Comparison of ENCODE assay signal across 12 cellular contexts in the genomic region with DNA sequence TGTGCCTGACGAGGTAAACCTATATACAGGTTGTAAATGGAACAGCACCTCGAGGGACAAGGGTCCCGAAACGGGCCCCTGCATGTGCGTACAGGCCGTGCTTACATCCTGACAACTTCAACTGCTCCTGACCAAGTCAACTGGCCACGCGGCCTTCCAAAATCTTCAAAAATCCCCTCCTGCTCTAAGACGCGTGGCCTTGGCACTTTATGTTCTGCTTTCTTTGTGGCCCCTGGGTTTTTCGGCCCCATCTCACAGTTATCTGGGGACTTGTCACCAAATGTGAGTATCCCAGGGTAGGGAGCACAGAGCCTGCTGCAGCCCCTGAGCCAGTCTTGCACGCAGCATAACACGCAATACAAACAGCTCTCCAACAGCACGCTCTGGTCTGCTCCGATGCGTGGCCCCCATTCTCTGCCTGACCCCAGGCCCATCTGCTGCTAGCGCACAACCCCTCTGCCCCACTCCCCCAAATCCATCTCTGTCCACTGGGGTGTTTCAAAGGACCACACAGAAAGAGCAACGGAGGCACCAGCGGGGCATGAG. TPM values are rescaled to one million over a fixed set of nuclear protein-coding genes. Genes with fewer than 3 reads are reported as not detected.
DNase-seq lines count a peak whose midpoint lies in the region; ATAC-seq and TF ChIP-seq lines count a peak whose summit lies in the region.
"Had no signal": no experiment of that assay in that cellular context is flagged by ENCODE, and none has a peak within 500 bp of the region (broad histone marks: within the 10 kb centered on the region; RNA-seq: fewer than 3 reads in every experiment).

No MANE protein-coding gene starts in this region.

- H3K27ac Mint-ChIP-seq in activated naive CD4-positive, alpha-beta T cell treated with anti-CD3 and anti-CD28 coated beads, Interleukin-2, amount 50 U/mL, for 72 hours: peak overlapping the region in 1 of 2 donors; percentile 33
- H3K27ac Mint-ChIP-seq: naive thymus-derived CD4-positive, alpha-beta T cell; T-cell had no signal

- TF ChIP-seq CTCF in RWPE2 (IDR thresholded peaks at IDR 0.05; ENCODE audit: poor library complexity, severe bottlenecking) (no peak), colonic mucosa (IDR thresholded peaks at IDR 0.05) (no peak)

- H3K9me3 ChIP-seq in RWPE2 (ENCODE audit: severe bottlenecking) (no peaks in the 10 kb centered on the region), colonic mucosa (no peaks in the 10 kb centered on the region), mesodermal cell (ENCODE audit: control insufficient read depth, low read length) (no peaks in the 10 kb centered on the region), stomach smooth muscle (ENCODE audit: control insufficient read depth in 2 of 2, low read length in 2 of 2) (no peaks in the 10 kb centered on the region)

- H3K27ac ChIP-seq in RWPE2 (ENCODE audit: poor library complexity, severe bottlenecking) (peak overlapping the region; percentile 43), colonic mucosa (peak overlapping the region; percentile 85), mesodermal cell (ENCODE audit: low read depth, low read length, severe bottlenecking) (peak overlapping the region; percentile 51), stomach smooth muscle (ENCODE audit: low read length) (peak overlapping the region; percentile 60)
- H3K27ac ChIP-seq: brain microvascular endothelial cell had no signal

- intact Hi-C loops in colonic mucosa (cut with DNase I): loop anchor here (10.0 kb wide), 1 partner anchor 107 kb away; no protein-coding TSS in a partner anchor

- no peak for ATAC-seq in RWPE2 (ENCODE audit: low read depth)
- no peak for ATAC-seq in GM18873 (IDR thresholded peaks at IDR 0.05; ENCODE audit: low FRiP score, unreplicated experiment)
- no peak for ATAC-seq in activated naive CD4-positive, alpha-beta T cell treated with anti-CD3 and anti-CD28 coated beads, Interleukin-2, amount 50 U/mL, for 72 hours
- ATAC-seq in HG02610 (IDR thresholded peaks at IDR 0.05; ENCODE audit: unreplicated experiment): no peak
- ATAC-seq: naive thymus-derived CD4-positive, alpha-beta T cell; T-cell had no signal

- H3K36me3 ChIP-seq in RWPE2 (ENCODE audit: low read depth) (no peaks in the 10 kb centered on the region), colonic mucosa (no peaks in the 10 kb centered on the region), mesodermal cell (ENCODE audit: control insufficient read depth, insufficient read depth, low read length) (no peaks in the 10 kb centered on the region), stomach smooth muscle (ENCODE audit: control insufficient read depth in 2 of 2, insufficient read depth in 2 of 2, low read length in 2 of 2) (no peaks in the 10 kb centered on the region)
- H3K36me3 ChIP-seq: brain microvascular endothelial cell had no signal

- H3K4me3 ChIP-seq in RWPE2 (ENCODE audit: severe bottlenecking) (no peak overlapping the region), colonic mucosa (no peak overlapping the region), mesodermal cell (ENCODE audit: extremely low read depth, insufficient read depth, low read length, poor library complexity, severe bottlenecking) (no peak overlapping the region), stomach smooth muscle (ENCODE audit: low read length in 2 of 2) (no peak overlapping the region)

- peak overlapping the region; percentile 61 to 75 for H3K9ac ChIP-seq in colonic mucosa (ENCODE audit: low read depth in 2 of 2, low read length in 2 of 2)
- no peak overlapping the region for H3K9ac ChIP-seq in stomach smooth muscle (ENCODE audit: low read length in 2 of 2)

- DNase-seq in RWPE2 (ENCODE audit: low spot score) (no peak), colonic mucosa (no peak)
- DNase-seq in activated naive CD4-positive, alpha-beta T cell treated with anti-CD3 and anti-CD28 coated beads, Interleukin-2, amount 50 U/mL, for 72 hours (ENCODE audit: low spot score in 2 of 2): no peak
- DNase-seq: EL; naive thymus-derived CD4-positive, alpha-beta T cell; NCI-H69; T-cell had no signal

- H3K9me3 Mint-ChIP-seq in activated naive CD4-positive, alpha-beta T cell treated with anti-CD3 and anti-CD28 coated beads, Interleukin-2, amount 50 U/mL, for 72 hours: peaks cover 4% of the 10 kb centered on the region in 2 donors
- H3K9me3 Mint-ChIP-seq: T-cell had no signal

- H3K27me3 ChIP-seq in RWPE2 (ENCODE audit: insufficient read depth, poor library complexity, severe bottlenecking) (no peaks in the 10 kb centered on the region), colonic mucosa (no peaks in the 10 kb centered on the region), stomach smooth muscle (ENCODE audit: control insufficient read depth in 1 of 2, insufficient read depth in 2 of 2, low read length in 2 of 2) (no peaks in the 10 kb centered on the region)
- H3K27me3 ChIP-seq: brain microvascular endothelial cell had no signal

- H3K36me3 Mint-ChIP-seq in activated naive CD4-positive, alpha-beta T cell treated with anti-CD3 and anti-CD28 coated beads, Interleukin-2, amount 50 U/mL, for 72 hours: peaks cover 7 to 8% of the 10 kb centered on the region in 2 donors
- H3K36me3 Mint-ChIP-seq: T-cell had no signal

- 85 to 88% methylated on average over 19 of the region's 19 CpGs for WGBS in mesodermal cell (ENCODE audit: insufficient coverage in 2 of 2), 2 experiments

- H3K4me1 ChIP-seq in RWPE2 (ENCODE audit: insufficient read depth, poor library complexity, severe bottlenecking) (peaks cover 39% of the 10 kb centered on the region), colonic mucosa (peaks cover 16% of the 10 kb centered on the region), mesodermal cell (ENCODE audit: control insufficient read depth, insufficient read depth, low read length, poor library complexity, severe bottlenecking) (peaks cover 7% of the 10 kb centered on the region), stomach smooth muscle (ENCODE audit: control insufficient read depth, insufficient read depth, low read length) (peaks cover 13% of the 10 kb centered on the region)

RNA-seq across cellular contexts. Expression of a gene that starts 0.7 kb away (rescaled TPM):
- total RNA-seq in colonic mucosa: 10 to 100 TPM; 14.9 to 34.2 TPM
- polyA plus RNA-seq in mesodermal cell (2013, experiment 1 of 2): 6.6 TPM
- 5.0 TPM for polyA plus RNA-seq in mesodermal cell (2013, experiment 2 of 2)
- 1 to 10 TPM; 2.0 to 3.8 TPM for total RNA-seq in activated naive CD4-positive, alpha-beta T cell treated with anti-CD3 and anti-CD28 coated beads, Interleukin-2, amount 50 U/mL, for 72 hours

Comparison
In these comparisons a context has a peak if more than half of its experiments do, and no peak if none do; other contexts are left out.
1. H3K9ac ChIP-seq: peak in colonic mucosa (2 of 2); none in stomach smooth muscle (0 of 2).
2. Peak in every context shown above with its lines, with median percentiles within 50 percentile points of each other: H3K27ac ChIP-seq.